In the genomic region with DNA sequence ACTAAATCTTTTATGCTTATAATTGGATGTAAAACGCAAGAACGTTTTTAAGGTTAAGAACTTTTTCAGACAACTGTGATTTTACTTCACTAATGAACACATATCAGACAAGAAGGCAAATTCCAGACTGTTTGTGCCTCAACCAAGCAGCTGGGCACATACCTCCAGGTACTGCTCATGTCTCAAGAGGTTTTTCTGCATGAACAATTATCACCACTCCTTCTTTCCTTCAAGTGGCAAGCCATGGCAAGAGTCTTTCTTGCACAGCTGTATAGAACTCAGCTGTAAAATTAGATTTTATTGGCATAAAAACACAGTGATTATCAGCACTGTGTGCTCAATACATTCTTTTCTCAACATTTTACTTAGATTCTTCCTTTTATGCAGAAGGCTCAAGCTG, we compare ENCODE assay signal across 11 cellular contexts.
DNase-seq lines count a peak whose midpoint lies in the region; ATAC-seq and TF ChIP-seq lines count a peak whose summit lies in the region.
"Had no signal": no experiment of that assay in that cellular context is flagged by ENCODE, and none has a peak within 500 bp of the region (broad histone marks: within the 10 kb centered on the region; RNA-seq: fewer than 3 reads in every experiment).

No MANE protein-coding gene starts in this region.

- peak overlapping the region; percentile 42 for H3K4me3 Mint-ChIP-seq in activated naive CD4-positive, alpha-beta T cell treated with anti-CD3 and anti-CD28 coated beads, Interleukin-2, amount 50 U/mL, for 24 hours
- H3K4me3 Mint-ChIP-seq in T-helper 17 cell: no peak overlapping the region
- H3K4me3 Mint-ChIP-seq: activated CD4-positive, alpha-beta memory T cell treated with anti-CD3 and anti-CD28 coated beads for 36 hours had no signal

- no peak for DNase-seq in activated naive CD4-positive, alpha-beta T cell treated with anti-CD3 and anti-CD28 coated beads, Interleukin-2, amount 50 U/mL, for 16 hours
- no peak for DNase-seq in T-helper 17 cell
- DNase-seq in kidney tubule cell (ENCODE audit: low spot score): peak; percentile 88
- DNase-seq in thyroid gland: peak; percentile 71 to 75
- DNase-seq in activated effector memory CD4-positive, alpha-beta T cell treated with Interleukin-2 at 50 U/mL for 16 hours: no peak
- DNase-seq: activated CD4-positive, alpha-beta memory T cell treated with anti-CD3 and anti-CD28 coated beads for 36 hours; effector memory CD4-positive, alpha-beta T cell had no signal

- no peaks in the 10 kb centered on the region for H3K27me3 ChIP-seq in thyroid gland

- no peaks in the 10 kb centered on the region for H3K9me3 Mint-ChIP-seq in activated naive CD4-positive, alpha-beta T cell treated with anti-CD3 and anti-CD28 coated beads, Interleukin-2, amount 50 U/mL, for 24 hours
- H3K9me3 Mint-ChIP-seq: activated CD4-positive, alpha-beta memory T cell treated with anti-CD3 and anti-CD28 coated beads for 36 hours had no signal

- H3K36me3 Mint-ChIP-seq in activated naive CD4-positive, alpha-beta T cell treated with anti-CD3 and anti-CD28 coated beads, Interleukin-2, amount 50 U/mL, for 24 hours: peaks cover 3% of the 10 kb centered on the region
- H3K36me3 Mint-ChIP-seq in T-helper 17 cell (ENCODE audit: low read depth): peaks cover 2% of the 10 kb centered on the region
- H3K36me3 Mint-ChIP-seq: activated CD4-positive, alpha-beta memory T cell treated with anti-CD3 and anti-CD28 coated beads for 36 hours had no signal

- peak overlapping the region; percentile 43 to 84 (median 80) for H3K27ac ChIP-seq in thyroid gland
- H3K27ac ChIP-seq: C4-2B had no signal

- intact Hi-C loops in thyroid gland (cut with DNase I): no loop called here

- no peaks in the 10 kb centered on the region for H3K27me3 Mint-ChIP-seq in activated naive CD4-positive, alpha-beta T cell treated with anti-CD3 and anti-CD28 coated beads, Interleukin-2, amount 50 U/mL, for 24 hours
- no peaks in the 10 kb centered on the region for H3K27me3 Mint-ChIP-seq in T-helper 17 cell
- H3K27me3 Mint-ChIP-seq: activated CD4-positive, alpha-beta memory T cell treated with anti-CD3 and anti-CD28 coated beads for 36 hours had no signal

- no peak for TF ChIP-seq POLR2A in thyroid gland (IDR thresholded peaks at IDR 0.05)

- H3K4me3 ChIP-seq in thyroid gland (replicated peaks in 1 of 3): no peak overlapping the region

- peak overlapping the region; percentile 85 for H3K27ac Mint-ChIP-seq in activated naive CD4-positive, alpha-beta T cell treated with anti-CD3 and anti-CD28 coated beads, Interleukin-2, amount 50 U/mL, for 24 hours
- peak overlapping the region; percentile 97 for H3K27ac Mint-ChIP-seq in T-helper 17 cell

- 21 to 28% methylated on average over 2 of the region's 2 CpGs for WGBS in thyroid gland, 2 donors

- H3K4me1 Mint-ChIP-seq in activated naive CD4-positive, alpha-beta T cell treated with anti-CD3 and anti-CD28 coated beads, Interleukin-2, amount 50 U/mL, for 24 hours: peaks cover 95% of the 10 kb centered on the region
- peaks cover 63% of the 10 kb centered on the region for H3K4me1 Mint-ChIP-seq in T-helper 17 cell

- H3K36me3 ChIP-seq in thyroid gland: no peaks in the 10 kb centered on the region

- no peaks in the 10 kb centered on the region for H3K9me3 ChIP-seq in T-helper 17 cell (ENCODE audit: control insufficient read depth, low read length, poor library complexity, severe bottlenecking)
- H3K9me3 ChIP-seq in thyroid gland: no peaks in the 10 kb centered on the region

- ATAC-seq in T-helper 17 cell (no peak), HG02763 (IDR thresholded peaks at IDR 0.05; ENCODE audit: unreplicated experiment) (no peak), GM19397 (IDR thresholded peaks at IDR 0.05; ENCODE audit: unreplicated experiment) (no peak)

- peaks cover 70 to 82% of the 10 kb centered on the region in 2 donors for H3K4me1 ChIP-seq in thyroid gland

- TF ChIP-seq CTCF in thyroid gland (IDR thresholded peaks at IDR 0.05): no peak

Comparison
In these comparisons a context has a peak if more than half of its experiments do, and no peak if none do; other contexts are left out.
1. DNase-seq: peak in kidney tubule cell (single experiment) and thyroid gland (2 of 2); none in activated naive CD4-positive, alpha-beta T cell treated with anti-CD3 and anti-CD28 coated beads, Interleukin-2, amount 50 U/mL, for 16 hours (single experiment), T-helper 17 cell (0 of 3) and activated effector memory CD4-positive, alpha-beta T cell treated with Interleukin-2 at 50 U/mL for 16 hours (single experiment).